In the genomic region with DNA sequence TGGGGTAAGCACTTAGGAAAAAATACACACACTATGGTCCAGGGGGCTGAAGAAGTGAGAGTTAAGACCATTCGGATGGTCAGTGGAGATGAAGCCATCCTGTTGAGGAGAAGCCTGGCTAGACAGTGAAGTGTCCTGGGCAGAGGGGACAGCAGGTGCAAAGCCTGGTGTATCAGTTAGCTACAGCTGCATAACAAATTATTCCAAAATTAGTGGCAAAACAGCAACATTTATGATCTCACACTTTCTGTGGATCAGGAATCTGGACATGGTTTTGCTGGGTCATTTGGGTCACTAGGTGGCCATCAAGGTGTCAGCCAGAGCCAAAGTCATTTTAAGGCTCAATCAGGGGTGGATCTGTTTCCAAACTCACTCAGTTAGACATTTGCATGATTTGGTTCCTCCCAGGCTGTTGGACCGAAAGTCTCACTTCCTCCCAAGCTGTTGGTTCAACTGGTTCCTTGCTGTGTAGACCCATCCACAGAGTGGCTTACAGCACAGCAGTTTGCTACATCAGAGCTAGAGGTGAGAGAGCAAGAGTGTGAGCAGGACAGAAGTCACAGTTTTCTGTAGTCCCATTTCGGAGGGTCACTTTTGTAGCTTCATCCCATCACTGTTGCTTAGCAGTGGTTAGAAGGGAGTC, we compare ENCODE assay signal across 1 cellular context.
TF ChIP-seq lines count a peak whose summit lies in the region.

No MANE protein-coding gene starts in this region.

TF ChIP-seq in GM12878, 131 proteins besides CTCF, POLR2A, EP300 and RAD21 (continued from another document):
- no peak for TF ChIP-seq CUX1 (IDR thresholded peaks at IDR 0.05; ENCODE audit: insufficient replicate concordance, low read depth, low read length)
- TF ChIP-seq SPI1 (IDR thresholded peaks at IDR 0.05; ENCODE audit: borderline replicate concordance, insufficient read depth, low read depth, low read length), result peak; percentile 61; the same call in 1 of the 2 replicates
- no peak for TF ChIP-seq BMI1 (IDR thresholded peaks at IDR 0.05; ENCODE audit: borderline replicate concordance)
- TF ChIP-seq HDGF (IDR thresholded peaks at IDR 0.05), result no peak
